Comparison of ENCODE assay signal across 9 cellular contexts in genomic region chr1:85579619-85580018, GRCh38. TPM values are rescaled to one million over a fixed set of nuclear protein-coding genes. Genes with fewer than 3 reads are reported as not detected.
DNase-seq lines count a peak whose midpoint lies in the region; TF ChIP-seq lines count a peak whose summit lies in the region.
"Had no signal": no experiment of that assay in that cellular context is flagged by ENCODE, and none has a peak within 500 bp of the region (broad histone marks: within the 10 kb centered on the region; RNA-seq: fewer than 3 reads in every experiment).

No MANE protein-coding gene starts in this region.

- intact Hi-C loops in dorsolateral prefrontal cortex (cut with DNase I), result loop anchor here (10.0 kb wide), 3 partner anchors 115 to 265 kb away; partner anchors contain the start of gene ZNHIT6 (in 1 of the 2)

- no peaks in the 10 kb centered on the region for H3K4me1 ChIP-seq in urinary bladder (ENCODE audit: insufficient read depth)

- H3K36me3 ChIP-seq in MG63, result peaks cover 53% of the 10 kb centered on the region
- no peaks in the 10 kb centered on the region for H3K36me3 ChIP-seq in urinary bladder (ENCODE audit: insufficient read depth)

- H3K27ac ChIP-seq in dorsolateral prefrontal cortex (peak overlapping the region in 35 of 59 donors; percentile 16 to 95 (median 66)), urinary bladder (ENCODE audit: low read depth) (peak overlapping the region; percentile 80)

- peak; percentile 80 for DNase-seq in MG63
- DNase-seq in dorsolateral prefrontal cortex, result no peak
- peak; percentile 86 to 91 for DNase-seq in lung microvascular endothelial cell (ENCODE audit: low read depth in 2 of 2)
- no peak for DNase-seq in AML-193 (lab: John Stamatoyannopoulos, UW)
- no peak for DNase-seq in central memory CD4-positive, alpha-beta T cell
- DNase-seq in SIG-M5 (lab: John Stamatoyannopoulos, UW), result no peak
- DNase-seq: activated CD8-positive, alpha-beta memory T cell treated with anti-CD3 and anti-CD28 coated beads, Interleukin-2, amount 50 U/mL, for 4 hours; NCI-H1417 treated with DMSO at 0.1 percent for 48 hours had no signal

- H3K27me3 ChIP-seq in MG63, result no peaks in the 10 kb centered on the region
- H3K27me3 ChIP-seq in dorsolateral prefrontal cortex, result peaks cover 0 to 8% (median 0%) of the 10 kb centered on the region in 45 donors

- 13% methylated on average over 15 of the region's 15 CpGs for WGBS in urinary bladder

- TF ChIP-seq CTCF in dorsolateral prefrontal cortex (IDR thresholded peaks at IDR 0.05 in 54 of 56, conservative IDR thresholded peaks at IDR 0.05 in 2 of 56; ENCODE audit: low read depth in 1 of 56, partially characterized antibody in 56 of 56), result no peak

- no peaks in the 10 kb centered on the region; the same call in 1 of the 2 replicates for H3K9me3 ChIP-seq in MG63

- H3K4me3 ChIP-seq in MG63 (peak overlapping the region; percentile 81), dorsolateral prefrontal cortex (peak overlapping the region in 47 of 59 donors; percentile 16 to 83 (median 71)), urinary bladder (ENCODE audit: low read depth, low read length) (no peak overlapping the region)

RNA-seq across cellular contexts. Expression of gene CCN1, which starts 0.9 kb away (rescaled TPM):
- 171 and 192 TPM in 2 replicates for total RNA-seq in MG63 (2014; rRNA removed; shearing (Covaris generic); ENCODE audit: low replicate concordance)
- total RNA-seq in dorsolateral prefrontal cortex, result 100 to 1,000 TPM in 1 of 120 experiments, 10 to 100 TPM in 102, 1 to 10 TPM in 17; 5.9 to 119 (median 14.1) TPM
- total RNA-seq in lung microvascular endothelial cell, result 74.5 and 213 TPM in 2 replicates
- 32.4 TPM for total RNA-seq in urinary bladder
- polyA plus RNA-seq in urinary bladder, result 809 TPM

Comparison
In these comparisons a context has a peak if more than half of its experiments do, and no peak if none do; other contexts are left out.
1. DNase-seq: peak in MG63 (single experiment) and lung microvascular endothelial cell (2 of 2); none in dorsolateral prefrontal cortex (0 of 10), AML-193 (0 of 2), central memory CD4-positive, alpha-beta T cell (single experiment) and SIG-M5 (single experiment).